In genomic region chr16:72083778-72084404, GRCh38 we compare ENCODE assay signal across 1 cellular context.
TF ChIP-seq lines count a peak whose summit lies in the region.

No MANE protein-coding gene starts in this region.

TF ChIP-seq in H1, 55 proteins besides CTCF, POLR2A, EP300 and RAD21:
- peak; percentile 35; the same call in 1 of the 2 replicates for TF ChIP-seq CEBPB (IDR thresholded peaks at IDR 0.05; ENCODE audit: low read depth, low read length)
- TF ChIP-seq BRCA1 (IDR thresholded peaks at IDR 0.05; ENCODE audit: low read depth, low read length): no peak
